In genomic region chr15:96687388-96688107, GRCh38 we compare ENCODE assay signal across 1 cellular context.
TF ChIP-seq lines count a peak whose summit lies in the region.

No MANE protein-coding gene starts in this region.

TF ChIP-seq in HEK293, 187 proteins besides CTCF, POLR2A, EP300 and RAD21 (continued from another document):
- TF ChIP-seq KLF8 (tag by site-specific recombination; IDR thresholded peaks at IDR 0.05) (no peak), ZNF488 (tag by site-specific recombination; IDR thresholded peaks at IDR 0.05) (no peak), ZSCAN16 (tag by site-specific recombination; IDR thresholded peaks at IDR 0.05) (no peak), ZBTB17 (tag by site-specific recombination; IDR thresholded peaks at IDR 0.05) (no peak)
- TF ChIP-seq, protein P1, sequence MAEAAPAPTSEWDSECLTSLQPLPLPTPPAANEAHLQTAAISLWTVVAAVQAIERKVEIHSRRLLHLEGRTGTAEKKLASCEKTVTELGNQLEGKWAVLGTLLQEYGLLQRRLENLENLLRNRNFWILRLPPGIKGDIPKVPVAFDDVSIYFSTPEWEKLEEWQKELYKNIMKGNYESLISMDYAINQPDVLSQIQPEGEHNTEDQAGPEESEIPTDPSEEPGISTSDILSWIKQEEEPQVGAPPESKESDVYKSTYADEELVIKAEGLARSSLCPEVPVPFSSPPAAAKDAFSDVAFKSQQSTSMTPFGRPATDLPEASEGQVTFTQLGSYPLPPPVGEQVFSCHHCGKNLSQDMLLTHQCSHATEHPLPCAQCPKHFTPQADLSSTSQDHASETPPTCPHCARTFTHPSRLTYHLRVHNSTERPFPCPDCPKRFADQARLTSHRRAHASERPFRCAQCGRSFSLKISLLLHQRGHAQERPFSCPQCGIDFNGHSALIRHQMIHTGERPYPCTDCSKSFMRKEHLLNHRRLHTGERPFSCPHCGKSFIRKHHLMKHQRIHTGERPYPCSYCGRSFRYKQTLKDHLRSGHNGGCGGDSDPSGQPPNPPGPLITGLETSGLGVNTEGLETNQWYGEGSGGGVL (tag by site-specific recombination; IDR thresholded peaks at IDR 0.05): no peak
